ENCODE assay signal across 8 cellular contexts in genomic region chr1:1504777-1505365, GRCh38. TPM values are rescaled to one million over a fixed set of nuclear protein-coding genes. Genes with fewer than 3 reads are reported as not detected.
DNase-seq lines count a peak whose midpoint lies in the region; TF ChIP-seq lines count a peak whose summit lies in the region.
"Not testable (repeated sequence)": the region's sequence is repeated elsewhere in the genome, so short reads cannot be mapped to it uniquely, and the experiment has no call there.

No MANE protein-coding gene starts in this region.

- H3K79me1 ChIP-seq in neuronal stem cell (ENCODE audit: low read depth, low read length) = not testable (repeated sequence)

- H3K14ac ChIP-seq in neuronal stem cell (ENCODE audit: low read length) = not testable (repeated sequence)

- H2BK120ac ChIP-seq in neuronal stem cell (ENCODE audit: low read depth, low read length) = not testable (repeated sequence)

- CTCF ChIA-PET in Calu3 (lab: Charles Lee) = interaction anchor here (1.3 to 1.8 kb wide), 3 partner anchors 97 to 130 kb away, joined by 4 to 8 read pairs (median 7); partner anchors contain the start of genes AURKAIP1 and CCNL2

- peak overlapping the region; percentile 35 for H3K18ac ChIP-seq in neuronal stem cell (ENCODE audit: low read length)

- TF ChIP-seq RAD21 in Ishikawa (IDR thresholded peaks at IDR 0.05; ENCODE audit: low read depth) = peak; percentile 65

- H3K27me3 ChIP-seq in neuronal stem cell (ENCODE audit: control insufficient read depth in 3 of 3, insufficient read depth in 3 of 3, low read depth in 1 of 3, low read length in 3 of 3) = not testable (repeated sequence)

- not testable (repeated sequence) for TF ChIP-seq EP300 in Ishikawa (IDR thresholded peaks at IDR 0.05; ENCODE audit: borderline replicate concordance)

- not testable (repeated sequence) for H3K36me3 ChIP-seq in neuronal stem cell (replicated peaks in 1 of 2; ENCODE audit: control insufficient read depth in 2 of 2, insufficient read depth in 2 of 2, low read length in 2 of 2)

- not testable (repeated sequence) for H3K9me3 ChIP-seq in neuronal stem cell (replicated peaks in 1 of 2; ENCODE audit: control insufficient read depth in 2 of 2, insufficient read depth in 1 of 2, low read depth in 1 of 2, low read length in 2 of 2)

- H3K4me3 ChIP-seq in astrocyte of the cerebellum (ENCODE audit: low read depth, low read length) = not testable (repeated sequence)
- H3K4me3 ChIP-seq in neuronal stem cell (ENCODE audit: low read length in 2 of 2) = peak overlapping the region in 1 of 2 donors; percentile 15

- H3K27ac Mint-ChIP-seq in Calu3 (ENCODE audit: unreplicated experiment) = peak overlapping the region; percentile 57

- H3K9me3 Mint-ChIP-seq in Calu3 (ENCODE audit: low read depth, unreplicated experiment) = not testable (repeated sequence)

- in situ Hi-C loops in astrocyte of the cerebellum (cut with HindIII; ENCODE audit: low sequenced_read_pairs) = not testable (repeated sequence)

- not testable (repeated sequence) for BruUV-seq in Calu3 (replicated peaks; lab: Mats Ljungman, UMichigan)

- H3K36me3 Mint-ChIP-seq in Calu3 (ENCODE audit: insufficient read depth, unreplicated experiment) = not testable (repeated sequence)

- peak overlapping the region; percentile 56 for H3K4me3 Mint-ChIP-seq in Calu3 (ENCODE audit: low read depth, unreplicated experiment)

- H2BK12ac ChIP-seq in neuronal stem cell (ENCODE audit: low read length) = not testable (repeated sequence)

- no CpG with 5 or more reads among the region's 16 CpGs for WGBS in neuronal stem cell (ENCODE audit: extremely low coverage in 2 of 2, insufficient read length in 2 of 2, insufficient replicate concordance in 1 of 2), 2 donors

- not testable (repeated sequence) for H3K4me2 ChIP-seq in neuronal stem cell (ENCODE audit: insufficient read depth, low read length, poor library complexity, severe bottlenecking)

- H2BK5ac ChIP-seq in neuronal stem cell (ENCODE audit: low read length) = not testable (repeated sequence)

- H2BK15ac ChIP-seq in neuronal stem cell (ENCODE audit: low read length) = not testable (repeated sequence)

- not testable (repeated sequence) for H3K4me1 ChIP-seq in neuronal stem cell (ENCODE audit: control insufficient read depth in 2 of 2, insufficient read depth in 1 of 2, low read depth in 1 of 2, low read length in 2 of 2)

- H3K4me1 Mint-ChIP-seq in Calu3 (ENCODE audit: low read depth, unreplicated experiment) = peaks cover 11% of the 10 kb centered on the region

- H2AK5ac ChIP-seq in neuronal stem cell (ENCODE audit: low read depth, low read length) = not testable (repeated sequence)

- H3K27me3 Mint-ChIP-seq in Calu3 (ENCODE audit: unreplicated experiment) = not testable (repeated sequence)

- not testable (repeated sequence) for H4K91ac ChIP-seq in neuronal stem cell (ENCODE audit: low read depth, low read length, poor library complexity)

- peak; percentile 39 for TF ChIP-seq CTCF in Calu3 (IDR thresholded peaks at IDR 0.05; ENCODE audit: unreplicated experiment)
- peak; percentile 56 for TF ChIP-seq CTCF in astrocyte of the cerebellum (IDR thresholded peaks at IDR 0.05; ENCODE audit: low read depth, low read length, missing control alignments)

- not testable (repeated sequence) for H3K9ac ChIP-seq in neuronal stem cell (ENCODE audit: low read depth, low read length, poor library complexity)

- intact Hi-C loops in Calu3 (cut with micrococcal nuclease; ENCODE audit: unreplicated experiment); cardiac septum (cut with DNase I): not testable (repeated sequence)

- H3K4ac ChIP-seq in neuronal stem cell (ENCODE audit: low read length) = not testable (repeated sequence)

- H3K23ac ChIP-seq in neuronal stem cell (ENCODE audit: low read depth, low read length, poor library complexity) = peak overlapping the region; percentile 17

- peak overlapping the region; percentile 95 for H2AFZ ChIP-seq in neuronal stem cell (ENCODE audit: low read length)

- not testable (repeated sequence) for H4K8ac ChIP-seq in neuronal stem cell (ENCODE audit: low read depth, low read length)

- H3K27ac ChIP-seq in neuronal stem cell (replicated peaks; ENCODE audit: low read length) = not testable (repeated sequence)

- DNase-seq in Calu3 (peak; percentile 71), NCI-H748 (lab: John Stamatoyannopoulos, UW; ENCODE audit: unreplicated experiment) (peak; percentile 60), cardiac septum (ENCODE audit: low spot score) (peak; percentile 80), neuronal stem cell (ENCODE audit: low spot score) (peak; percentile 12)
- DNase-seq in activated CD4-positive, CD25-positive, alpha-beta regulatory T cell treated with anti-CD3 and anti-CD28 coated beads, Interleukin-2, amount 50 U/mL, for 16 hours (ENCODE audit: low read depth, low spot score) = peak; percentile 47
- DNase-seq in astrocyte of the cerebellum (ENCODE audit: low read depth) = not testable (repeated sequence)
- DNase-seq in stimulated activated CD8-positive, alpha-beta memory T cell treated with anti-CD3 and anti-CD28 coated beads, Interleukin-7, amount 100 ng/mL, for 1 hour (ENCODE audit: low read depth in 2 of 2) = peak; percentile 27 to 41

TF ChIP-seq in Ishikawa, 13 proteins besides CTCF, POLR2A, EP300 and RAD21:
- peak; percentile 16; the same call in 1 of the 2 replicates for TF ChIP-seq TCF12 (IDR thresholded peaks at IDR 0.05; ENCODE audit: low read depth)
- TF ChIP-seq, protein P1, sequence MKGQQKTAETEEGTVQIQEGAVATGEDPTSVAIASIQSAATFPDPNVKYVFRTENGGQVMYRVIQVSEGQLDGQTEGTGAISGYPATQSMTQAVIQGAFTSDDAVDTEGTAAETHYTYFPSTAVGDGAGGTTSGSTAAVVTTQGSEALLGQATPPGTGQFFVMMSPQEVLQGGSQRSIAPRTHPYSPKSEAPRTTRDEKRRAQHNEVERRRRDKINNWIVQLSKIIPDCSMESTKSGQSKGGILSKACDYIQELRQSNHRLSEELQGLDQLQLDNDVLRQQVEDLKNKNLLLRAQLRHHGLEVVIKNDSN (IDR thresholded peaks at IDR 0.05) = peak; percentile 85
TF ChIP-seq in Ishikawa: peak in this region for 2; not testable (repeated sequence) for 11.

RNA-seq across cellular contexts. Expression of gene ATAD3A, which starts 7.1 kb away (rescaled TPM):
- total RNA-seq in Calu3 (2022) (46.2 and 54.4 TPM in 2 replicates), cardiac septum (13.7 TPM)
- polyA plus RNA-seq in neuronal stem cell (2013, experiment 1 of 2) = 20.2 TPM
- 19.1 TPM for polyA plus RNA-seq in neuronal stem cell (2013, experiment 2 of 2)

RNA-seq across cellular contexts. Expression of gene ATAD3B, which starts 33.3 kb away (rescaled TPM):
- total RNA-seq in Calu3 (2022) (46.3 and 56.4 TPM in 2 replicates), cardiac septum (13.7 TPM)
- 8.4 TPM for polyA plus RNA-seq in neuronal stem cell (2013, experiment 1 of 2)
- polyA plus RNA-seq in neuronal stem cell (2013, experiment 2 of 2) = 8.2 TPM

RNA-seq across cellular contexts. Expression of gene TMEM240, which starts 35.6 kb away (rescaled TPM):
- total RNA-seq in Calu3 (2022) (5.0 and 5.1 TPM in 2 replicates), cardiac septum (5.0 TPM)
- 8.8 TPM for polyA plus RNA-seq in neuronal stem cell (2013, experiment 1 of 2)
- polyA plus RNA-seq in neuronal stem cell (2013, experiment 2 of 2) = 8.6 TPM

RNA-seq across cellular contexts. Expression of gene ATAD3C, which starts 55.4 kb away (rescaled TPM):
- total RNA-seq in Calu3 (2022) (0.29 and 0.45 TPM in 2 replicates), cardiac septum (0.51 TPM)
- polyA plus RNA-seq in neuronal stem cell (2013, experiment 1 of 2) = 0.45 TPM
- polyA plus RNA-seq in neuronal stem cell (2013, experiment 2 of 2) = 0.42 TPM
